In the genomic region with DNA sequence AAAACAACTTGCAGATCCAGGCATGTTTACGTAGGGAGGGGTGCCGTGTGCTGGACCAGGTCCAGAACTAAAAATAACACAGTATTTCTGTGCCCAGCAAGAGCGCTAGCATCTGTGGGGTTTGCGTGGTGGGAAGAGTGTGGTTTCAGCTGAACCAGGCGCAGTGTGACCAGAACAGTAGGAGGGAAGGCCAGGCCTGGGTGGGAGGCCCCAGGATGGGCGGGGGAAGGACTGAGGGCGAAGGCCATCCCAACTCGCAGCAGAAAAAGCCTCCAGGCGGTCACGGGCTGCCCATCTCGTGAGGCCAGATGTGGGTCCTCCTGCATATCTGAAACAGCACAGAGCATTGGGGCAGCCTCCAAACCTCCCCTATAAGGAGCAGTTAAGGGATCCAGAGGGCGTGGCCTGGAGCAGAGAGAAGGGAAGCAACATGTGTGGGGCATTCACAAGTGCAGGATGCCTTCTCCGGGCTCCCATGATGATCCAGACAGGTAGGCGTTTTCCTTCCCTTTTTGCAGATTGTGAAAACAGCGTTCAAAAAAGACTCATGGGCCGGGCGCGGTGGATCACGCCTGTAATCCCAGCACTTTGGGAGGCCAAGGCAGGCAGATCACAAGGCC, we compare ENCODE assay signal across 2 cellular contexts.
TF ChIP-seq lines count a peak whose summit lies in the region.

No MANE protein-coding gene starts in this region.

TF ChIP-seq in K562, 482 proteins besides CTCF, POLR2A, EP300 and RAD21 (continues in another document):
- TF ChIP-seq PURB (CRISPR knock-in tag; IDR thresholded peaks at IDR 0.05; ENCODE audit: low read depth) (no peak), MYBL2 (IDR thresholded peaks at IDR 0.05; ENCODE audit: low read depth) (no peak), MYBL2 (CRISPR knock-in tag; IDR thresholded peaks at IDR 0.05; ENCODE audit: borderline replicate concordance) (no peak), HOXB6 (CRISPR knock-in tag; IDR thresholded peaks at IDR 0.05; ENCODE audit: borderline replicate concordance) (no peak), ZNF507 (tag; conservative IDR thresholded peaks at IDR 0.05) (no peak), TCF3 (CRISPR knock-in tag; IDR thresholded peaks at IDR 0.05) (peak; percentile 37), CBFA2T2 (conservative IDR thresholded peaks at IDR 0.05) (0 out of 2 replicates have a peak, but pooled peaks have one; percentile 15), CBFA2T3 (IDR thresholded peaks at IDR 0.05) (peak; percentile 32; the same call in 1 of the 2 replicates), NFYB (IDR thresholded peaks at IDR 0.05; ENCODE audit: extremely low read depth, insufficient read length) (no peak), NFIC (IDR thresholded peaks at IDR 0.05) (no peak)
- TF ChIP-seq, protein P1, sequence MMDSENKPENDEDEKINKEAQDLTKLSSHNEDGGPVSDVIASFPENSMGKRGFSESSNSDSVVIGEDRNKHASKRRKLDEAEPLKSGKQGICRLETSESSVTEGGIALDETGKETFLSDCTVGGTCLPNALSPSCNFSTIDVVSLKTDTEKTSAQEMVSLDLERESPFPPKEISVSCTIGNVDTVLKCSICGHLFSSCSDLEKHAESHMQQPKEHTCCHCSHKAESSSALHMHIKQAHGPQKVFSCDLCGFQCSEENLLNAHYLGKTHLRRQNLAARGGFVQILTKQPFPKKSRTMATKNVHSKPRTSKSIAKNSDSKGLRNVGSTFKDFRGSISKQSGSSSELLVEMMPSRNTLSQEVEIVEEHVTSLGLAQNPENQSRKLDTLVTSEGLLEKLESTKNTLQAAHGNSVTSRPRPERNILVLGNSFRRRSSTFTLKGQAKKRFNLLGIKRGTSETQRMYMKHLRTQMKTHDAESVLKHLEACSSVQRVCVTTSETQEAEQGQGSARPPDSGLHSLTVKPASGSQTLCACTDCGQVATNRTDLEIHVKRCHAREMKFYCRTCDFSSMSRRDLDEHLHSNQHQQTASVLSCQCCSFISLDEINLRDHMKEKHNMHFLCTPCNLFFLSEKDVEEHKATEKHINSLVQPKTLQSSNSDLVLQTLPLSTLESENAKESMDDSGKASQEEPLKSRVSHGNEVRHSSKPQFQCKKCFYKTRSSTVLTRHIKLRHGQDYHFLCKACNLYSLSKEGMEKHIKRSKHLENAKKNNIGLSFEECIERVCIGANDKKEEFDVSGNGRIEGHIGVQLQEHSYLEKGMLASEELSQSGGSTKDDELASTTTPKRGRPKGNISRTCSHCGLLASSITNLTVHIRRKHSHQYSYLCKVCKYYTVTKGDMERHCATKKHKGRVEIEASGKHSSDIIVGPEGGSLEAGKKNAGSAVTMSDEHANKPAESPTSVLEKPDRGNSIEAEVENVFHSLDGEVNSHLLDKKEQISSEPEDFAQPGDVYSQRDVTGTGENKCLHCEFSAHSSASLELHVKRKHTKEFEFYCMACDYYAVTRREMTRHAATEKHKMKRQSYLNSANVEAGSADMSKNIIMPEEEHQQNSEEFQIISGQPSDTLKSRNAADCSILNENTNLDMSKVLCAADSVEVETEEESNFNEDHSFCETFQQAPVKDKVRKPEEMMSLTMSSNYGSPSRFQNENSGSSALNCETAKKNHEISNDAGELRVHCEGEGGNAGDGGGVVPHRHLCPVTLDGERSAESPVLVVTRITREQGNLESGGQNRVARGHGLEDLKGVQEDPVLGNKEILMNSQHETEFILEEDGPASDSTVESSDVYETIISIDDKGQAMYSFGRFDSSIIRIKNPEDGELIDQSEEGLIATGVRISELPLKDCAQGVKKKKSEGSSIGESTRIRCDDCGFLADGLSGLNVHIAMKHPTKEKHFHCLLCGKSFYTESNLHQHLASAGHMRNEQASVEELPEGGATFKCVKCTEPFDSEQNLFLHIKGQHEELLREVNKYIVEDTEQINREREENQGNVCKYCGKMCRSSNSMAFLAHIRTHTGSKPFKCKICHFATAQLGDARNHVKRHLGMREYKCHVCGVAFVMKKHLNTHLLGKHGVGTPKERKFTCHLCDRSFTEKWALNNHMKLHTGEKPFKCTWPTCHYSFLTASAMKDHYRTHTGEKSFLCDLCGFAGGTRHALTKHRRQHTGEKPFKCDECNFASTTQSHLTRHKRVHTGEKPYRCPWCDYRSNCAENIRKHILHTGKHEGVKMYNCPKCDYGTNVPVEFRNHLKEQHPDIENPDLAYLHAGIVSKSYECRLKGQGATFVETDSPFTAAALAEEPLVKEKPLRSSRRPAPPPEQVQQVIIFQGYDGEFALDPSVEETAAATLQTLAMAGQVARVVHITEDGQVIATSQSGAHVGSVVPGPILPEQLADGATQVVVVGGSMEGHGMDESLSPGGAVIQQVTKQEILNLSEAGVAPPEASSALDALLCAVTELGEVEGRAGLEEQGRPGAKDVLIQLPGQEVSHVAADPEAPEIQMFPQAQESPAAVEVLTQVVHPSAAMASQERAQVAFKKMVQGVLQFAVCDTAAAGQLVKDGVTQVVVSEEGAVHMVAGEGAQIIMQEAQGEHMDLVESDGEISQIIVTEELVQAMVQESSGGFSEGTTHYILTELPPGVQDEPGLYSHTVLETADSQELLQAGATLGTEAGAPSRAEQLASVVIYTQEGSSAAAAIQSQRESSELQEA (IDR thresholded peaks at IDR 0.05; ENCODE audit: low read depth): no peak
- TF ChIP-seq, protein P2, sequence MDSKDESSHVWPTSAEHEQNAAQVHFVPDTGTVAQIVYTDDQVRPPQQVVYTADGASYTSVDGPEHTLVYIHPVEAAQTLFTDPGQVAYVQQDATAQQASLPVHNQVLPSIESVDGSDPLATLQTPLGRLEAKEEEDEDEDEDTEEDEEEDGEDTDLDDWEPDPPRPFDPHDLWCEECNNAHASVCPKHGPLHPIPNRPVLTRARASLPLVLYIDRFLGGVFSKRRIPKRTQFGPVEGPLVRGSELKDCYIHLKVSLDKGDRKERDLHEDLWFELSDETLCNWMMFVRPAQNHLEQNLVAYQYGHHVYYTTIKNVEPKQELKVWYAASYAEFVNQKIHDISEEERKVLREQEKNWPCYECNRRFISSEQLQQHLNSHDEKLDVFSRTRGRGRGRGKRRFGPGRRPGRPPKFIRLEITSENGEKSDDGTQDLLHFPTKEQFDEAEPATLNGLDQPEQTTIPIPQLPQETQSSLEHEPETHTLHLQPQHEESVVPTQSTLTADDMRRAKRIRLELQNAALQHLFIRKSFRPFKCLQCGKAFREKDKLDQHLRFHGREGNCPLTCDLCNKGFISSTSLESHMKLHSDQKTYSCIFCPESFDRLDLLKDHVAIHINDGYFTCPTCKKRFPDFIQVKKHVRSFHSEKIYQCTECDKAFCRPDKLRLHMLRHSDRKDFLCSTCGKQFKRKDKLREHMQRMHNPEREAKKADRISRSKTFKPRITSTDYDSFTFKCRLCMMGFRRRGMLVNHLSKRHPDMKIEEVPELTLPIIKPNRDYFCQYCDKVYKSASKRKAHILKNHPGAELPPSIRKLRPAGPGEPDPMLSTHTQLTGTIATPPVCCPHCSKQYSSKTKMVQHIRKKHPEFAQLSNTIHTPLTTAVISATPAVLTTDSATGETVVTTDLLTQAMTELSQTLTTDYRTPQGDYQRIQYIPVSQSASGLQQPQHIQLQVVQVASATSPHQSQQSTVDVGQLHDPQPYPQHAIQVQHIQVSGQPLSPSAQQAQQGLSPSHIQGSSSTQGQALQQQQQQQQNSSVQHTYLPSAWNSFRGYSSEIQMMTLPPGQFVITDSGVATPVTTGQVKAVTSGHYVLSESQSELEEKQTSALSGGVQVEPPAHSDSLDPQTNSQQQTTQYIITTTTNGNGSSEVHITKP (IDR thresholded peaks at IDR 0.05; ENCODE audit: partially characterized antibody): peak; percentile 86

TF ChIP-seq in HepG2, 621 proteins besides CTCF, POLR2A, EP300 and RAD21 (continues in another document):
- peak; percentile 78 for TF ChIP-seq ZFY (CRISPR knock-in tag; IDR thresholded peaks at IDR 0.05)
- 0 out of 2 replicates have a peak, but pooled peaks have one; percentile 3 for TF ChIP-seq TEAD2 (CRISPR knock-in tag; IDR thresholded peaks at IDR 0.05)
- no peak for TF ChIP-seq ZNF720 (CRISPR knock-in tag; IDR thresholded peaks at IDR 0.05)
- no peak for TF ChIP-seq NPAS2 (CRISPR knock-in tag; IDR thresholded peaks at IDR 0.05; ENCODE audit: borderline replicate concordance)
- no peak for TF ChIP-seq ZFP1 (CRISPR knock-in tag; IDR thresholded peaks at IDR 0.05)
- no peak for TF ChIP-seq SIN3B (IDR thresholded peaks at IDR 0.05; ENCODE audit: low read length)
- no peak for TF ChIP-seq ZNF775 (CRISPR knock-in tag; IDR thresholded peaks at IDR 0.05; ENCODE audit: borderline replicate concordance)
- TF ChIP-seq ZNF556 (CRISPR knock-in tag; IDR thresholded peaks at IDR 0.05; ENCODE audit: borderline replicate concordance): no peak; the same call in 1 of the 2 replicates
- no peak for TF ChIP-seq ZNF350 (CRISPR knock-in tag; IDR thresholded peaks at IDR 0.05; ENCODE audit: borderline replicate concordance, low read depth)
- peak; percentile 40; the same call in 1 of the 2 replicates for TF ChIP-seq POLR2AphosphoS5 (IDR thresholded peaks at IDR 0.05; ENCODE audit: low read depth, low read length)
- TF ChIP-seq MAFK (conservative IDR thresholded peaks at IDR 0.05 in 1 of 2, IDR thresholded peaks at IDR 0.05 in 1 of 2; ENCODE audit: low read length in 2 of 2): no peak
- no peak for TF ChIP-seq TAF15 (IDR thresholded peaks at IDR 0.05; ENCODE audit: low read depth, low read length, poor library complexity, severe bottlenecking)
- no peak for TF ChIP-seq ATAD3A (CRISPR knock-in tag; IDR thresholded peaks at IDR 0.05)
- TF ChIP-seq PLRG1 (conservative IDR thresholded peaks at IDR 0.05): no peak
- no peak for TF ChIP-seq TBX2 (CRISPR knock-in tag; IDR thresholded peaks at IDR 0.05; ENCODE audit: borderline replicate concordance)
- no peak for TF ChIP-seq STAT5B (CRISPR knock-in tag; IDR thresholded peaks at IDR 0.05)
- no peak for TF ChIP-seq SMARCE1 (IDR thresholded peaks at IDR 0.05; ENCODE audit: borderline replicate concordance)
- TF ChIP-seq, protein P3, sequence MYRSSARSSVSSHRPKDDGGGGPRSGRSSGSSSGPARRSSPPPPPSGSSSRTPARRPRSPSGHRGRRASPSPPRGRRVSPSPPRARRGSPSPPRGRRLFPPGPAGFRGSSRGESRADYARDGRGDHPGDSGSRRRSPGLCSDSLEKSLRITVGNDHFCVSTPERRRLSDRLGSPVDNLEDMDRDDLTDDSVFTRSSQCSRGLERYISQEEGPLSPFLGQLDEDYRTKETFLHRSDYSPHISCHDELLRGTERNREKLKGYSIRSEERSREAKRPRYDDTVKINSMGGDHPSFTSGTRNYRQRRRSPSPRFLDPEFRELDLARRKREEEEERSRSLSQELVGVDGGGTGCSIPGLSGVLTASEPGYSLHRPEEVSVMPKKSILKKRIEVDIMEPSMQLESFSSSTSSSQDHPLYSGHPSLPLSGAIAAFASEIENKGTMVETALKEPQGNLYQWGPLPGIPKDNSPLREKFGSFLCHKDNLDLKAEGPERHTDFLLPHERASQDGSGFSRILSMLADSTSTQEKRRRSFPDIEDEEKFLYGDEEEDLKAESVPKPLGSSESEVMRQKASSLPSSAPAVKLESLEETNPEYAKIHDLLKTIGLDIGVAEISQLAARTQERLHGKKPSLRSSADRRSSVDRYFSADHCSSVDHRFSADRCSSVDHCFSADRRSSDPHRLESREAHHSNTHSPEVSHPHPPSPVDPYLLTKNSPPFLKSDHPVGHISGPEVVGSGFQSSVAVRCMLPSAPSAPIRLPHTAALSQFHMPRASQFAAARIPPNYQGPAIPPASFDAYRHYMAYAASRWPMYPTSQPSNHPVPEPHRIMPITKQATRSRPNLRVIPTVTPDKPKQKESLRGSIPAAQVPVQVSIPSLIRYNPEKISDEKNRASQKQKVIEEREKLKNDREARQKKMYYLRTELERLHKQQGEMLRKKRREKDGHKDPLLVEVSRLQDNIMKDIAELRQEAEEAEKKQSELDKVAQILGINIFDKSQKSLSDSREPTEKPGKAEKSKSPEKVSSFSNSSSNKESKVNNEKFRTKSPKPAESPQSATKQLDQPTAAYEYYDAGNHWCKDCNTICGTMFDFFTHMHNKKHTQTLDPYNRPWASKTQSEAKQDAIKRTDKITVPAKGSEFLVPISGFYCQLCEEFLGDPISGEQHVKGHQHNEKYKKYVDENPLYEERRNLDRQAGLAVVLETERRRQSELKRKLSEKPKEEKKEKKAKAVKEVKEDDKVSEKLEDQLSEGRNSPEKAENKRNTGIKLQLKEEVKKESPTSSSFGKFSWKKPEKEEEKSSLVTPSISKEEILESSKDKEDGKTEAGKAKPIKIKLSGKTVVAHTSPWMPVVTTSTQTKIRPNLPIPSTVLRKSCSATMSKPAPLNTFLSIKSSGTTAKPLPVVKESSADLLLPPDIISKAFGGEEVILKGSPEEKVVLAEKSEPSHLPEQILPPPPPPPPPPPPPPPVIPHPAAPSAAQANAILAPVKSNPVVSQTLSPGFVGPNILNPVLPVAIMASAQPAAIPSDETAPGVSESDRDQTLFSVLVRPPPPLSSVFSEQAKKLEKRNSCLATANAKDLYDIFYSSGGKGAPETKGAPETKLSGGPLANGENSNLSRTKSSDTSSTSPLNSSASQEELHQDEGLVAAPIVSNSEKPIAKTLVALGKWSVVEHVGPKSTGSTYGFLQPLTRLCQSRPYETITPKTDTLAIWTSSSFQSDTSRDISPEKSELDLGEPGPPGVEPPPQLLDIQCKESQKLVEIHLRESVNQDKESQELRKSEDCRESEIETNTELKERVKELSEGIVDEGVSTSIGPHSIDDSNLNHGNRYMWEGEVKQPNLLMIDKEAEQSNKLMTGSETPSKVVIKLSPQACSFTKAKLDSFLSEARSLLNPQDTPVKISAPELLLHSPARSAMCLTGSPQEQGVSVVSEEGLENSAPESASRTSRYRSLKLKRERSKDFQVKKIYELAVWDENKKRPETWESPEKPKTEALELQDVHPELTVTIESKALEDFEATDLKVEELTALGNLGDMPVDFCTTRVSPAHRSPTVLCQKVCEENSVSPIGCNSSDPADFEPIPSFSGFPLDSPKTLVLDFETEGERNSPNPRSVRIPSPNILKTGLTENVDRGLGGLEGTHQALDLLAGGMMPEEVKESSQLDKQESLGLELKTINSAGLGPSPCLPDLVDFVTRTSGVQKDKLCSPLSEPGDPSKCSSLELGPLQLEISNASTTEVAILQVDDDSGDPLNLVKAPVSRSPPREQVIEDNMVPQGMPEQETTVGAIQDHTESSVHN (CRISPR knock-in tag; IDR thresholded peaks at IDR 0.05): no peak
- TF ChIP-seq GTF3A (CRISPR knock-in tag; conservative IDR thresholded peaks at IDR 0.05): no peak
- no peak; the same call in 1 of the 2 replicates for TF ChIP-seq GATAD2A (CRISPR knock-in tag; IDR thresholded peaks at IDR 0.05)
- TF ChIP-seq ZNF253 (CRISPR knock-in tag; IDR thresholded peaks at IDR 0.05; ENCODE audit: borderline replicate concordance): no peak
- TF ChIP-seq, protein P4, sequence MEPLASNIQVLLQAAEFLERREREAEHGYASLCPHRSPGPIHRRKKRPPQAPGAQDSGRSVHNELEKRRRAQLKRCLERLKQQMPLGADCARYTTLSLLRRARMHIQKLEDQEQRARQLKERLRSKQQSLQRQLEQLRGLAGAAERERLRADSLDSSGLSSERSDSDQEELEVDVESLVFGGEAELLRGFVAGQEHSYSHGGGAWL (CRISPR knock-in tag; IDR thresholded peaks at IDR 0.05): no peak
- TF ChIP-seq NFIC (IDR thresholded peaks at IDR 0.05; ENCODE audit: low read length): no peak
- no peak for TF ChIP-seq GATAD1 (CRISPR knock-in tag; IDR thresholded peaks at IDR 0.05)
- TF ChIP-seq ZNF772 (CRISPR knock-in tag; IDR thresholded peaks at IDR 0.05): no peak
- TF ChIP-seq ZNF841 (CRISPR knock-in tag; IDR thresholded peaks at IDR 0.05; ENCODE audit: borderline replicate concordance): no peak
- 0 out of 2 replicates have a peak, but pooled peaks have one; percentile 24 for TF ChIP-seq ZSCAN9 (CRISPR knock-in tag; IDR thresholded peaks at IDR 0.05; ENCODE audit: borderline replicate concordance)
- no peak for TF ChIP-seq ZNF225 (CRISPR knock-in tag; IDR thresholded peaks at IDR 0.05)
